In the genomic region with DNA sequence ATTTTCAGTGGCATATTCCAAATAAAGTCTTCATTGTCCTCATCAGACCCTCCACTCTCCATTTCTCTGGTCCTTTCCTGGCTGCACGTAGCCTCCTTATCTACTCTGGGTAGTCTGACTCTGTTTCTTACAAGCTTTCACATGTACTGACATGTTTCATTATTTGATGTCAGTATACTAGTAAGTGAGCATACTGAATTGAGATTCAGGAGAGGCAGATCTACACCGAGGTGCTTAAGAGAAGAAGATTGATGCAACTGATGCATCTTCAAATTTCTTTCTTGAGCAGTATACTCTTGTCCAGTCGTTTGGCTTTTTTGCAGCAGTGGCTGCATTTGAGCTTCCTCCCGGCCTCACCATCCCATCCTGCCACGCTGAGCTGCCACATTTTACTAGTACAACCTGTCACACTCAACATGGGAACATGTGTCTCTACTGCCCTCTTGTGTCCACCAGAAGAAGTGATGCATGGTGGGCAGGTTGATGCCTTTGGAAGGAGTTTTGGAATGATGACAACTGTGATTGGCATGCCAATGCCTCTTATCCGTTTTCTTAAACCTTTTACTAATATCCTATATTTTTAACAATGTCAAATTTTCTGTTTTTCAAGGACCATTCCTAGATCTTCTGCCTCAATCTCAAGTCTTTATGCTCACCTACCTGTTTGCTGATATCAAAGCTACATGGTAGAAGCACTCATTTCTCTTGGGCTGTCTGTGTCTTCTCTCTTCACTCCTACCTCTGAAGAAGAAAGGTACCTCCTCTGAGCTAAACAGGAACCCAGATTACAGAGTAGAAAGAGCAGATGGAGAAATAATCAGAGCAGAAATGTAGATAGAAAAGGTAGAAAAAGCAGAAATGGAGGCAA, we compare ENCODE assay signal across 8 cellular contexts. TPM values are rescaled to one million over a fixed set of nuclear protein-coding genes. Genes with fewer than 3 reads are reported as not detected.
DNase-seq lines count a peak whose midpoint lies in the region; ATAC-seq and TF ChIP-seq lines count a peak whose summit lies in the region.

No MANE protein-coding gene starts in this region.

- H3K4me1 Mint-ChIP-seq in nephron, result no peaks in the 10 kb centered on the region

- peak; percentile 44 for DNase-seq in DMS153 treated with DMSO at 0.1 percent for 48 hours (lab: John Stamatoyannopoulos, UW; ENCODE audit: unreplicated experiment)
- DNase-seq in HS-5 (ENCODE audit: low read depth), result peak; percentile 60
- DNase-seq in NOMO-1 treated with DMSO at 0.1 percent for 48 hours (lab: John Stamatoyannopoulos, UW; ENCODE audit: unreplicated experiment), result peak; percentile 38
- peak; percentile 24 for DNase-seq in activated CD8-positive, alpha-beta memory T cell treated with anti-CD3 and anti-CD28 coated beads, Interleukin-2, amount 50 U/mL, for 1 hour (ENCODE audit: extremely low read depth)
- DNase-seq in epithelial cell of proximal tubule (ENCODE audit: low read depth), result peak; percentile 22
- peak; percentile 33 for DNase-seq in stromal cell of bone marrow (ENCODE audit: low read depth)

- no peak overlapping the region for H3K4me3 ChIP-seq in epithelial cell of proximal tubule (ENCODE audit: low read depth, low read length)

- H3K4me3 Mint-ChIP-seq in nephron, result no peak overlapping the region

- no peaks in the 10 kb centered on the region for H3K9me3 Mint-ChIP-seq in nephron

- TF ChIP-seq CTCF in epithelial cell of proximal tubule (conservative IDR thresholded peaks at IDR 0.05; ENCODE audit: low read depth, low read length) (peak; percentile 94), nephron (IDR thresholded peaks at IDR 0.05; ENCODE audit: unreplicated experiment in 3 of 3) (peak; percentile 87 to 90 (median 89))

- H3K27me3 Mint-ChIP-seq in nephron (ENCODE audit: low read depth), result peaks cover 6% of the 10 kb centered on the region

- H3K36me3 Mint-ChIP-seq in nephron (ENCODE audit: low read depth), result no peaks in the 10 kb centered on the region

- H3K27ac Mint-ChIP-seq in nephron, result no peak overlapping the region

- peak; percentile 97 for ATAC-seq in GM21423 (IDR thresholded peaks at IDR 0.05; ENCODE audit: unreplicated experiment)

RNA-seq across cellular contexts. Expression of a gene that starts 38.7 kb away (rescaled TPM):
- 0.23 and 0.58 TPM in 2 replicates for total RNA-seq in epithelial cell of proximal tubule
